Comparison of ENCODE assay signal across 1 cellular context in the genomic region with DNA sequence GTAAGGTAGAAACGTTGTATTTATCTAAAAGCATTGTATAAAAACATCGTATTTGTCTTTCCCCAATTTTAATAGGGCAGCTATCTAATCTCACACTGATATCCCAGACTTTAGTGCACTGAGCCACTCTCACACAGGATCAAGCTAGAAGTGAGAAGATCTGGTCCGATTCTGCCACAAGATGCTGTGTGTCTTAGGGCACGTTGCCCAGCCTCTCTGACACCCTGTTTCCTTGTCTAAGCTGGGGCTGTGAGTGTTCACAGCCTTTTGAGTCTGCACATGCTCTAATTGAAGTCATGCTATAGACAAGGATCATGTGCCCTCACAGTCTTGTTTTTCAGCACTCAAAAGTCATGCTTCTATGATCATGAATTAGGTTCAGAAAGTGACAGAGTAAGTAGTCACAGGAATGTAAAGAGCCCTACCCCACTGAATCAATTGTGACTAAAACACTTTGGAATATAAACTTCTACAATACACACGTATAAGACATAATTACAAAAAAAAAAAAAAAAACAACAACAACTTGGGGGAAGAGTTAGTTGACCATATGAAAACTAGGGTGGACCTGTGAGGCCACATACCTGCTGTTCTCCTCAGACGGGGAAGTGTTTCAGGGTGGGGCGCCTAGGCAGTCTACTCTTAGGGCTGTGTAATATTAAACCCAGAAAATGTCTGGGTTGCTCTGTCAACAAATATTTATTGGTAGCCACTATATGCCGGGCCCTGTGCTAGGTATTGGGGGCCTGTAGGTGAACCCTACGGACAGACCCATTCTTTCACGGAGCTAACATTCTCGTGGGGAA.
TF ChIP-seq lines count a peak whose summit lies in the region.

No MANE protein-coding gene starts in this region.

TF ChIP-seq in WTC11, 78 proteins besides CTCF, POLR2A, EP300 and RAD21 (continued from another document):
- TF ChIP-seq, protein P1, sequence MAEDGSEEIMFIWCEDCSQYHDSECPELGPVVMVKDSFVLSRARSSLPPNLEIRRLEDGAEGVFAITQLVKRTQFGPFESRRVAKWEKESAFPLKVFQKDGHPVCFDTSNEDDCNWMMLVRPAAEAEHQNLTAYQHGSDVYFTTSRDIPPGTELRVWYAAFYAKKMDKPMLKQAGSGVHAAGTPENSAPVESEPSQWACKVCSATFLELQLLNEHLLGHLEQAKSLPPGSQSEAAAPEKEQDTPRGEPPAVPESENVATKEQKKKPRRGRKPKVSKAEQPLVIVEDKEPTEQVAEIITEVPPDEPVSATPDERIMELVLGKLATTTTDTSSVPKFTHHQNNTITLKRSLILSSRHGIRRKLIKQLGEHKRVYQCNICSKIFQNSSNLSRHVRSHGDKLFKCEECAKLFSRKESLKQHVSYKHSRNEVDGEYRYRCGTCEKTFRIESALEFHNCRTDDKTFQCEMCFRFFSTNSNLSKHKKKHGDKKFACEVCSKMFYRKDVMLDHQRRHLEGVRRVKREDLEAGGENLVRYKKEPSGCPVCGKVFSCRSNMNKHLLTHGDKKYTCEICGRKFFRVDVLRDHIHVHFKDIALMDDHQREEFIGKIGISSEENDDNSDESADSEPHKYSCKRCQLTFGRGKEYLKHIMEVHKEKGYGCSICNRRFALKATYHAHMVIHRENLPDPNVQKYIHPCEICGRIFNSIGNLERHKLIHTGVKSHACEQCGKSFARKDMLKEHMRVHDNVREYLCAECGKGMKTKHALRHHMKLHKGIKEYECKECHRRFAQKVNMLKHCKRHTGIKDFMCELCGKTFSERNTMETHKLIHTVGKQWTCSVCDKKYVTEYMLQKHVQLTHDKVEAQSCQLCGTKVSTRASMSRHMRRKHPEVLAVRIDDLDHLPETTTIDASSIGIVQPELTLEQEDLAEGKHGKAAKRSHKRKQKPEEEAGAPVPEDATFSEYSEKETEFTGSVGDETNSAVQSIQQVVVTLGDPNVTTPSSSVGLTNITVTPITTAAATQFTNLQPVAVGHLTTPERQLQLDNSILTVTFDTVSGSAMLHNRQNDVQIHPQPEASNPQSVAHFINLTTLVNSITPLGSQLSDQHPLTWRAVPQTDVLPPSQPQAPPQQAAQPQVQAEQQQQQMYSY (CRISPR knock-in tag; IDR thresholded peaks at IDR 0.05), result no peak
- TF ChIP-seq, protein P2, sequence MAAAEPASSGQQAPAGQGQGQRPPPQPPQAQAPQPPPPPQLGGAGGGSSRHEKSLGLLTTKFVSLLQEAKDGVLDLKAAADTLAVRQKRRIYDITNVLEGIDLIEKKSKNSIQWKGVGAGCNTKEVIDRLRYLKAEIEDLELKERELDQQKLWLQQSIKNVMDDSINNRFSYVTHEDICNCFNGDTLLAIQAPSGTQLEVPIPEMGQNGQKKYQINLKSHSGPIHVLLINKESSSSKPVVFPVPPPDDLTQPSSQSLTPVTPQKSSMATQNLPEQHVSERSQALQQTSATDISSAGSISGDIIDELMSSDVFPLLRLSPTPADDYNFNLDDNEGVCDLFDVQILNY (CRISPR knock-in tag; IDR thresholded peaks at IDR 0.05), result no peak
